Comparison of ENCODE assay signal across 16 cellular contexts in the genomic region with DNA sequence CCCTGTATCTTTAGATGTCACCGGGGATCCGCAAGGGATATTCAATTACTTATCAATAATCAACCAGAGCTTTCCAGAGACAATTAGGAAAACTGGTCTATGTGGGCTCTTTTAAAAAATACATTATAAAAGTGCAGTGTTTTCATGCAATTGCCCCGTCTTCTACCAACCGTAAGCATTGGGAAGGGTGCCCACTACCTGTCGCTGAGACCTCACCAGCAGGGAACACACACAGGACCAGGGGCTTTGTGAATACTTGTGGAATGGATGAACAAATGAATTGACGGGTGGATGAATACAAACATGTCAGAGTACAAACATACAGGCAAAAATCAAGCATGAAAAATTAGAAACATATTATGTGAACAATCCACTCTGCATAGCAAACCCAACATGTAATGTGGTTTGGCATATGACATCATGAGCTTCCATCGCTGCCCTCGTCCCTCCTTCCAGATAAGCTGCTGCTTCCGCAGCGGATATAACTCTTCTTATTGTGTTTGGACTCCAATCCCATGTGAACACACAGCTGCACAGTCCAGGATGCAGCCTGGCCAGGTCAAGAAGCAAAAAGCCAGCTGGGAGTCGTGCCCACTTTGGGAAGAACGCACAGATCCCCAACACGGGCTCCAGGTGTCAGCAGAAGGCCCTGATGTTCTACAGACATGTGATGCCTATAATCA. TPM values are rescaled to one million over a fixed set of nuclear protein-coding genes. Genes with fewer than 3 reads are reported as not detected.
DNase-seq lines count a peak whose midpoint lies in the region; ATAC-seq, FAIRE-seq and TF ChIP-seq lines count a peak whose summit lies in the region.
"Had no signal": no experiment of that assay in that cellular context is flagged by ENCODE, and none has a peak within 500 bp of the region (broad histone marks: within the 10 kb centered on the region; RNA-seq: fewer than 3 reads in every experiment).

No MANE protein-coding gene starts in this region.

- no peaks in the 10 kb centered on the region for H3K36me3 Mint-ChIP-seq in stimulated activated naive B cell treated with anti-CD40 and anti-IgM and Interleukin-4, amounts not matched to agents 10 μg/mL and 1 μg/mL and 100 μg/mL, for 72 hours

- peaks cover 6 to 35% of the 10 kb centered on the region in 2 experiments; a peak in 3 of 4 replicates for H3K36me3 ChIP-seq in HCT116 (ENCODE audit: control insufficient read depth in 1 of 2, insufficient read depth in 2 of 2, low read length in 2 of 2)
- H3K36me3 ChIP-seq: lower lobe of right lung, neutrophil had no signal

- no peak overlapping the region for H3K27ac ChIP-seq in HCT116 (ENCODE audit: low read depth, low read length)
- H3K27ac ChIP-seq: lower lobe of right lung, neutrophil had no signal

- no peaks in the 10 kb centered on the region for H3K9me3 ChIP-seq in HCT116 (ENCODE audit: control insufficient read depth in 1 of 2, insufficient read depth in 1 of 2, low read depth in 1 of 2, low read length in 2 of 2)
- H3K9me3 ChIP-seq: lower lobe of right lung, neutrophil had no signal

- peak overlapping the region; percentile 59; the same call in 1 of the 2 replicates for H3K4me2 ChIP-seq in HCT116 (ENCODE audit: low read length)

- BruUV-seq in HCT116 (replicated peaks; lab: Mats Ljungman, UMichigan) = no TSS peak

- H3K4me1 Mint-ChIP-seq in stimulated activated naive B cell treated with anti-CD40 and anti-IgM and Interleukin-4, amounts not matched to agents 10 μg/mL and 1 μg/mL and 100 μg/mL, for 72 hours = peaks cover 0 to 5% of the 10 kb centered on the region in 2 donors

- no peak overlapping the region for H3K4me3 ChIP-seq in HCT116 (replicated peaks in 1 of 2; ENCODE audit: low read depth in 1 of 2, low read length in 2 of 2)
- no peak overlapping the region for H3K4me3 ChIP-seq in astrocyte of the cerebellum (ENCODE audit: low read depth, low read length)
- H3K4me3 ChIP-seq: GM12878, lower lobe of right lung had no signal

- TF ChIP-seq POLR2A in HCT116 (IDR thresholded peaks at IDR 0.05; ENCODE audit: borderline replicate concordance, extremely low read depth, insufficient read depth, insufficient read length) (no peak), GM12892 (IDR thresholded peaks at IDR 0.05; ENCODE audit: low read depth, low read length) (no peak)

- CTCF ChIA-PET in HCT116 (lab: Charles Lee) = no interaction called here

- no peak overlapping the region for H2AFZ ChIP-seq in HCT116 (ENCODE audit: low read depth, low read length, poor library complexity, severe bottlenecking)

- H3K27me3 ChIP-seq in HCT116 (ENCODE audit: insufficient read depth, low read length) = no peaks in the 10 kb centered on the region

- H3K9me3 Mint-ChIP-seq in stimulated activated naive B cell treated with anti-CD40 and anti-IgM and Interleukin-4, amounts not matched to agents 10 μg/mL and 1 μg/mL and 100 μg/mL, for 72 hours = no peaks in the 10 kb centered on the region

- in situ Hi-C loops in astrocyte of the cerebellum (cut with HindIII; ENCODE audit: low sequenced_read_pairs) = no loop called here

- FAIRE-seq in GM12892 (lab: Jason Lieb, UNC) = no peak
- FAIRE-seq: GM12878, H1 had no signal

- RAD21 ChIA-PET in HCT116 (lab: Charles Lee; ENCODE audit: low non-redundant PET in 1 of 2, low total read pairs in 2 of 2, uncharacterized antibody in 2 of 2, unreplicated experiment in 2 of 2) = no interaction called here

- peaks cover 98% of the 10 kb centered on the region for H3K79me2 ChIP-seq in HCT116 (ENCODE audit: insufficient read depth, low read length)

- no peaks in the 10 kb centered on the region; the same call in 1 of the 2 replicates for H4K20me1 ChIP-seq in HCT116 (ENCODE audit: insufficient read depth)

- H3K4me1 ChIP-seq in HCT116 (ENCODE audit: control insufficient read depth in 1 of 2, insufficient read depth in 2 of 2, low read length in 2 of 2) = peaks cover 48 to 72% of the 10 kb centered on the region in 2 experiments

- H3K4me3 Mint-ChIP-seq in stimulated activated naive B cell treated with anti-CD40 and anti-IgM and Interleukin-4, amounts not matched to agents 10 μg/mL and 1 μg/mL and 100 μg/mL, for 72 hours = no peak overlapping the region

- TF ChIP-seq RAD21 in HCT116 (IDR thresholded peaks at IDR 0.05; ENCODE audit: low read depth) = no peak

- H3K27me3 Mint-ChIP-seq in stimulated activated naive B cell treated with anti-CD40 and anti-IgM and Interleukin-4, amounts not matched to agents 10 μg/mL and 1 μg/mL and 100 μg/mL, for 72 hours = peaks cover 36 to 42% of the 10 kb centered on the region in 2 donors

- no peak for DNase-seq in HCT116 (ENCODE audit: low read depth, low spot score)
- peak; percentile 73 for DNase-seq in astrocyte of the cerebellum (ENCODE audit: low read depth)
- DNase-seq in glomerular visceral epithelial cell (ENCODE audit: extremely low spot score) = peak; percentile 65
- peak; percentile 77 for DNase-seq in sciatic nerve (ENCODE audit: low spot score)
- no peak for DNase-seq in NCI-H774 (lab: John Stamatoyannopoulos, UW)
- DNase-seq in C1 segment of cervical spinal cord (lab: John Stamatoyannopoulos, UW) = no peak
- no peak for DNase-seq in GM12892 (ENCODE audit: insufficient read length)
- DNase-seq in stimulated activated naive B cell treated with anti-CD40 and anti-IgM and Interleukin-4, amounts not matched to agents 10 μg/mL and 1 μg/mL and 100 μg/mL, for 72 hours = no peak
- DNase-seq: DND-41, lower lobe of right lung, NCI-H2081 treated with DMSO at 0.1 percent for 48 hours, NCI-H82 had no signal

- no peak overlapping the region for H3K27ac Mint-ChIP-seq in stimulated activated naive B cell treated with anti-CD40 and anti-IgM and Interleukin-4, amounts not matched to agents 10 μg/mL and 1 μg/mL and 100 μg/mL, for 72 hours

- intact Hi-C loops in HCT116 (cut with micrococcal nuclease) (no loop called here), sciatic nerve (cut with DNase I) (no loop called here)

- ATAC-seq in HCT116 (no peak), sciatic nerve (peak; percentile 77)
- no peak for ATAC-seq in stimulated activated naive B cell treated with anti-CD40 and anti-IgM and Interleukin-4, amounts not matched to agents 10 μg/mL and 1 μg/mL and 100 μg/mL, for 72 hours (replicated peaks)
- ATAC-seq: activated CD4-positive, CD25-positive, alpha-beta regulatory T cell treated with anti-CD3 and anti-CD28 coated beads, Interleukin-2, amount 50 U/mL, for 24 hours; GM12878; lower lobe of right lung had no signal

- no peak for TF ChIP-seq CTCF in HCT116 (IDR thresholded peaks at IDR 0.05 in 2 of 3, conservative IDR thresholded peaks at IDR 0.05 in 1 of 3; ENCODE audit: borderline replicate concordance in 1 of 3, insufficient read depth in 1 of 3, low read depth in 2 of 3, low read length in 2 of 3)
- no peak for TF ChIP-seq CTCF in astrocyte of the cerebellum (IDR thresholded peaks at IDR 0.05; ENCODE audit: low read depth, low read length, missing control alignments)

- no peaks in the 10 kb centered on the region for H3K9me2 ChIP-seq in HCT116 (ENCODE audit: insufficient read depth)

- POLR2A ChIA-PET in HCT116 (lab: Charles Lee) = interaction anchor here (3.3 kb wide), 1 partner anchor 10 kb away, joined by 11 read pairs; no protein-coding TSS in a partner anchor

- H3K9ac ChIP-seq in HCT116 (ENCODE audit: low read length) = no peak overlapping the region

TF ChIP-seq in HCT116, 20 proteins besides CTCF, POLR2A, EP300 and RAD21:
- TF ChIP-seq YY1 (IDR thresholded peaks at IDR 0.05; ENCODE audit: extremely low read depth, insufficient replicate concordance, low read depth, low read length) (no peak), ZNF274 (IDR thresholded peaks at IDR 0.05; ENCODE audit: low read depth, low read length) (no peak)

RNA-seq across cellular contexts. Expression of gene FHL2, which starts 5.3 kb away (rescaled TPM):
- total RNA-seq in HCT116 (2021; ENCODE audit: unreplicated experiment) (86.6 TPM), sciatic nerve (208 TPM)
- 150 and 161 TPM in 2 replicates for polyA plus RNA-seq in HCT116 (2012)
- 5.1 TPM for polyA plus RNA-seq in GM12892 (2012; ENCODE audit: missing spikeins)

RNA-seq across cellular contexts. Expression of gene C2orf49, which starts 56.2 kb away (rescaled TPM):
- total RNA-seq in HCT116 (2021; ENCODE audit: unreplicated experiment) = 17.2 TPM
- 7.0 and 9.9 TPM in 2 replicates for polyA plus RNA-seq in HCT116 (2012)
- 30.6 TPM for total RNA-seq in sciatic nerve
- polyA plus RNA-seq in GM12892 (2012; ENCODE audit: missing spikeins) = 18.6 TPM

Comparison
In these comparisons a context has a peak if more than half of its experiments do, and no peak if none do; other contexts are left out.
1. DNase-seq: peak in astrocyte of the cerebellum (single experiment), glomerular visceral epithelial cell (single experiment) and sciatic nerve (single experiment); none in HCT116 (single experiment), NCI-H774 (single experiment), C1 segment of cervical spinal cord (0 of 14), GM12892 (single experiment) and stimulated activated naive B cell treated with anti-CD40 and anti-IgM and Interleukin-4, amounts not matched to agents 10 μg/mL and 1 μg/mL and 100 μg/mL, for 72 hours (single experiment).